Comparison of ENCODE assay signal across 8 cellular contexts in genomic region chr20:64101731-64102621, GRCh38. TPM values are rescaled to one million over a fixed set of nuclear protein-coding genes. Genes with fewer than 3 reads are reported as not detected.
DNase-seq lines count a peak whose midpoint lies in the region; ATAC-seq and TF ChIP-seq lines count a peak whose summit lies in the region.

No MANE protein-coding gene starts in this region.

- intact Hi-C loops in aorta (cut with DNase I), result no loop called here

- DNase-seq in NCI-H2171 (lab: John Stamatoyannopoulos, UW), result peak; percentile 81
- peak; percentile 67 for DNase-seq in activated CD8-positive, alpha-beta memory T cell treated with anti-CD3 and anti-CD28 coated beads, Interleukin-2, amount 10 ng/mL, durations not matched to agents 7 days and 5 days
- DNase-seq in erythroblast (lab: John Stamatoyannopoulos, UW), result peak; percentile 48 to 68
- DNase-seq in osteoblast (ENCODE audit: insufficient read length, low spot score, missing footprints), result no peak
- DNase-seq in aorta, result peak; percentile 56 to 80
- DNase-seq in mucosa of gallbladder (ENCODE audit: low spot score), result no peak

- H3K9me3 Mint-ChIP-seq in activated CD8-positive, alpha-beta memory T cell treated with anti-CD3 and anti-CD28 coated beads, Interleukin-2, amount 10 ng/mL, durations not matched to agents 7 days and 5 days (ENCODE audit: low read depth), result no peaks in the 10 kb centered on the region

- H3K4me1 Mint-ChIP-seq in activated CD8-positive, alpha-beta memory T cell treated with anti-CD3 and anti-CD28 coated beads, Interleukin-2, amount 10 ng/mL, durations not matched to agents 7 days and 5 days, result peaks cover 9% of the 10 kb centered on the region

- peaks cover 23% of the 10 kb centered on the region for H3K27me3 Mint-ChIP-seq in activated CD8-positive, alpha-beta memory T cell treated with anti-CD3 and anti-CD28 coated beads, Interleukin-2, amount 10 ng/mL, durations not matched to agents 7 days and 5 days

- no peak overlapping the region for H3K27ac Mint-ChIP-seq in activated CD8-positive, alpha-beta memory T cell treated with anti-CD3 and anti-CD28 coated beads, Interleukin-2, amount 10 ng/mL, durations not matched to agents 7 days and 5 days

- H3K36me3 ChIP-seq in osteoblast (ENCODE audit: insufficient read depth, low read length), result no peaks in the 10 kb centered on the region
- H3K36me3 ChIP-seq in aorta (ENCODE audit: control insufficient read depth in 1 of 2, insufficient read depth in 2 of 2, low read length in 1 of 2), result no peaks in the 10 kb centered on the region

- TF ChIP-seq POLR2A in erythroblast (IDR thresholded peaks at IDR 0.05; ENCODE audit: low read length), result no peak

- no peak overlapping the region for H3K27ac ChIP-seq in osteoblast (ENCODE audit: low read depth, low read length)
- no peak overlapping the region for H3K27ac ChIP-seq in aorta (ENCODE audit: low read depth in 1 of 2, low read length in 2 of 2)

- WGBS in aorta, 2 donors, result 10% methylated on average over 38 to 64 of the region's 64 CpGs

- no peaks in the 10 kb centered on the region for H3K79me2 ChIP-seq in osteoblast (ENCODE audit: insufficient read depth, low read length)

- no peak overlapping the region for H2AFZ ChIP-seq in osteoblast (ENCODE audit: low read length)

- H3K4me3 ChIP-seq in osteoblast (ENCODE audit: insufficient read depth, low read length) (no peak overlapping the region), aorta (ENCODE audit: low read length in 2 of 2) (no peak overlapping the region)

- H3K27me3 ChIP-seq in osteoblast (ENCODE audit: insufficient read depth, low read length), result peaks cover 35% of the 10 kb centered on the region
- no peaks in the 10 kb centered on the region for H3K27me3 ChIP-seq in aorta (ENCODE audit: control insufficient read depth in 1 of 2, insufficient read depth in 2 of 2, low read length in 1 of 2)

- H3K36me3 Mint-ChIP-seq in activated CD8-positive, alpha-beta memory T cell treated with anti-CD3 and anti-CD28 coated beads, Interleukin-2, amount 10 ng/mL, durations not matched to agents 7 days and 5 days, result no peaks in the 10 kb centered on the region

- CTCF ChIA-PET in activated CD8-positive, alpha-beta memory T cell treated with anti-CD3 and anti-CD28 coated beads, Interleukin-2, amount 10 ng/mL, durations not matched to agents 7 days and 5 days (lab: Charles Lee), result interaction anchor here (0.9 to 2.2 kb wide), 7 partner anchors 8 to 40 kb away, joined by 3 to 16 read pairs (median 4); partner anchors contain the start of gene LKAAEAR1

- no peak overlapping the region for H3K4me3 Mint-ChIP-seq in activated CD8-positive, alpha-beta memory T cell treated with anti-CD3 and anti-CD28 coated beads, Interleukin-2, amount 10 ng/mL, durations not matched to agents 7 days and 5 days

- H3K9me3 ChIP-seq in osteoblast (ENCODE audit: low read depth, low read length), result no peaks in the 10 kb centered on the region
- no peaks in the 10 kb centered on the region for H3K9me3 ChIP-seq in aorta (ENCODE audit: control insufficient read depth, low read length)

- TF ChIP-seq CTCF in GM12872 (IDR thresholded peaks at IDR 0.05; ENCODE audit: insufficient read depth, low read depth, low read length), result peak; percentile 73
- TF ChIP-seq CTCF in osteoblast (IDR thresholded peaks at IDR 0.05; ENCODE audit: extremely low read depth, low read depth, low read length), result peak; percentile 42

- no peaks in the 10 kb centered on the region for H3K4me1 ChIP-seq in osteoblast (ENCODE audit: insufficient read depth, low read length)
- H3K4me1 ChIP-seq in aorta (ENCODE audit: control insufficient read depth in 1 of 2, insufficient read depth in 2 of 2, low read length in 2 of 2), result no peaks in the 10 kb centered on the region

- no peaks in the 10 kb centered on the region for H4K20me1 ChIP-seq in osteoblast (ENCODE audit: insufficient read depth, low read length)

- ATAC-seq in activated CD8-positive, alpha-beta memory T cell treated with anti-CD3 and anti-CD28 coated beads, Interleukin-2, amount 10 ng/mL, durations not matched to agents 7 days and 5 days, result peak; percentile 85
- ATAC-seq in aorta (ENCODE audit: low FRiP score) (peak; percentile 54), GM18861 (IDR thresholded peaks at IDR 0.05; ENCODE audit: unreplicated experiment) (no peak)

- no peak overlapping the region for H3K4me2 ChIP-seq in osteoblast (ENCODE audit: insufficient read depth, low read length)

RNA-seq across cellular contexts. Expression of gene NPBWR2, which starts 5.4 kb away (rescaled TPM):
- total RNA-seq in activated CD8-positive, alpha-beta memory T cell treated with anti-CD3 and anti-CD28 coated beads, Interleukin-2, amount 10 ng/mL, durations not matched to agents 7 days and 5 days, result not detected
- total RNA-seq in osteoblast, result not detected in 2 replicates
- not detected for total RNA-seq in aorta
- not detected for polyA plus RNA-seq in aorta
- total RNA-seq in mucosa of gallbladder, result not detected

RNA-seq across cellular contexts. Expression of gene LKAAEAR1, which starts 17.8 kb away (rescaled TPM):
- total RNA-seq in activated CD8-positive, alpha-beta memory T cell treated with anti-CD3 and anti-CD28 coated beads, Interleukin-2, amount 10 ng/mL, durations not matched to agents 7 days and 5 days, result not detected
- total RNA-seq in osteoblast, result 0.72 TPM in 1 of 2 replicates, not detected in the other
- not detected for total RNA-seq in aorta
- polyA plus RNA-seq in aorta, result not detected
- total RNA-seq in mucosa of gallbladder, result not detected

RNA-seq across cellular contexts. Expression of gene OPRL1, which starts 22.1 kb away (rescaled TPM):
- under 1 TPM; 0.75 to 0.99 TPM for total RNA-seq in activated CD8-positive, alpha-beta memory T cell treated with anti-CD3 and anti-CD28 coated beads, Interleukin-2, amount 10 ng/mL, durations not matched to agents 7 days and 5 days
- total RNA-seq in osteoblast (0.59 and 0.72 TPM in 2 replicates), aorta (1 to 10 TPM in 1 of 2 donors, under 1 TPM in 1; 0.78 to 2.9 TPM), mucosa of gallbladder (1.7 TPM)
- 1 to 10 TPM in 1 of 2 donors, under 1 TPM in 1; 0.72 to 1.1 TPM for polyA plus RNA-seq in aorta

RNA-seq across cellular contexts. Expression of gene RGS19, which starts 22.7 kb away (rescaled TPM):
- total RNA-seq in activated CD8-positive, alpha-beta memory T cell treated with anti-CD3 and anti-CD28 coated beads, Interleukin-2, amount 10 ng/mL, durations not matched to agents 7 days and 5 days, result 100 to 1,000 TPM in 1 of 2 experiments, 10 to 100 TPM in 1; 84.5 to 119 TPM
- 5.3 and 6.9 TPM in 2 replicates for total RNA-seq in osteoblast
- 10 to 100 TPM; 19.0 to 20.1 TPM for total RNA-seq in aorta
- polyA plus RNA-seq in aorta, result 10 to 100 TPM; 10.8 to 23.8 TPM
- total RNA-seq in mucosa of gallbladder, result 18.2 TPM

RNA-seq across cellular contexts. Expression of gene TCEA2, which starts 39.0 kb away (rescaled TPM):
- total RNA-seq in activated CD8-positive, alpha-beta memory T cell treated with anti-CD3 and anti-CD28 coated beads, Interleukin-2, amount 10 ng/mL, durations not matched to agents 7 days and 5 days, result 10 to 100 TPM; 54.3 to 57.4 TPM
- total RNA-seq in osteoblast (28.9 and 31.5 TPM in 2 replicates), aorta (10 to 100 TPM; 45.5 to 71.1 TPM), mucosa of gallbladder (64.2 TPM)
- 10 to 100 TPM; 26.2 to 80.1 TPM for polyA plus RNA-seq in aorta

Comparison
In these comparisons a context has a peak if more than half of its experiments do, and no peak if none do; other contexts are left out.
1. DNase-seq: peak in NCI-H2171 (single experiment), activated CD8-positive, alpha-beta memory T cell treated with anti-CD3 and anti-CD28 coated beads, Interleukin-2, amount 10 ng/mL, durations not matched to agents 7 days and 5 days (single experiment), erythroblast (2 of 2) and aorta (2 of 2); none in osteoblast (single experiment) and mucosa of gallbladder (single experiment).